In genomic region chr14:37197421-37198272, GRCh38 we compare ENCODE assay signal across 8 cellular contexts. TPM values are rescaled to one million over a fixed set of nuclear protein-coding genes. Genes with fewer than 3 reads are reported as not detected.
DNase-seq lines count a peak whose midpoint lies in the region; ATAC-seq, FAIRE-seq and TF ChIP-seq lines count a peak whose summit lies in the region.

A gene with protein sequence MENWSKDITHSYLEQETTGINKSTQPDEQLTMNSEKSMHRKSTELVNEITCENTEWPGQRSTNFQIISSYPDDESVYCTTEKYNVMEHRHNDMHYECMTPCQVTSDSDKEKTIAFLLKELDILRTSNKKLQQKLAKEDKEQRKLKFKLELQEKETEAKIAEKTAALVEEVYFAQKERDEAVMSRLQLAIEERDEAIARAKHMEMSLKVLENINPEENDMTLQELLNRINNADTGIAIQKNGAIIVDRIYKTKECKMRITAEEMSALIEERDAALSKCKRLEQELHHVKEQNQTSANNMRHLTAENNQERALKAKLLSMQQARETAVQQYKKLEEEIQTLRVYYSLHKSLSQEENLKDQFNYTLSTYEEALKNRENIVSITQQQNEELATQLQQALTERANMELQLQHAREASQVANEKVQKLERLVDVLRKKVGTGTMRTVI (plus strand): TSS chr14:37197937. CDS start chr14:37247889, 49,952 bp downstream.

- CTCF ChIA-PET in PC-3 (lab: Charles Lee), result interaction anchor here (0.7 to 2.2 kb wide), 6 partner anchors 33 to 1703 kb away, joined by 3 to 9 read pairs (median 6); no protein-coding TSS in a partner anchor

- WGBS in psoas muscle, 3 donors, result 0 to 1% (median 1%) methylated on average over 67 to 70 of the region's 70 CpGs

- peak; percentile 72 for ATAC-seq in PC-3
- peak; percentile 98 to 100 (median 100) for ATAC-seq in psoas muscle
- ATAC-seq in GM19455 (IDR thresholded peaks at IDR 0.05; ENCODE audit: unreplicated experiment), result no peak

- H3K4me1 ChIP-seq in PC-3 (ENCODE audit: insufficient read depth, low read length) (peaks cover 68% of the 10 kb centered on the region), psoas muscle (peaks cover 6% of the 10 kb centered on the region)

- H3K4me3 ChIP-seq in PC-3 (ENCODE audit: low read length), result peak within 1 kb of the TSS; percentile 83
- H3K4me3 ChIP-seq in psoas muscle, result peak within 1 kb of the TSS; percentile 81

- no peaks in the 10 kb centered on the region for H3K9me2 ChIP-seq in PC-3 (replicated peaks; ENCODE audit: low read length)

- no peaks in the 10 kb centered on the region for H3K27me3 ChIP-seq in PC-3 (ENCODE audit: low read length)
- H3K27me3 ChIP-seq in psoas muscle (ENCODE audit: insufficient read depth in 3 of 3, low read length in 2 of 3), result no peaks in the 10 kb centered on the region

- H4K20me1 ChIP-seq in PC-3 (ENCODE audit: low read length), result no peaks in the 10 kb centered on the region

- H3K4me2 ChIP-seq in PC-3 (ENCODE audit: low read length), result peak within 1 kb of the TSS; percentile 97

- no peak for TF ChIP-seq POLR2A in H54 (IDR thresholded peaks at IDR 0.05; ENCODE audit: low read depth, low read length)

- H3K27ac ChIP-seq in PC-3 (ENCODE audit: low read length) (peak within 1 kb of the TSS; percentile 81), psoas muscle (peak within 1 kb of the TSS; percentile 79)

- H3K79me2 ChIP-seq in PC-3 (ENCODE audit: low read length), result peaks cover 51% of the 10 kb centered on the region

- H3K36me3 ChIP-seq in PC-3 (ENCODE audit: low read depth, low read length) (no peaks in the 10 kb centered on the region), psoas muscle (ENCODE audit: insufficient read depth in 1 of 2, low read depth in 1 of 2) (no peaks in the 10 kb centered on the region)

- no peaks in the 10 kb centered on the region for H3F3A ChIP-seq in PC-3 (ENCODE audit: low read length, unreplicated experiment)

- peak within 1 kb of the TSS; percentile 84 for H2AFZ ChIP-seq in PC-3 (ENCODE audit: low read length)

- intact Hi-C loops in PC-3 (cut with micrococcal nuclease), result loop anchor here (1.0 to 5.0 kb wide), 5 partner anchors 25 to 895 kb away; partner anchors contain the start of gene SLC25A21
- intact Hi-C loops in psoas muscle (cut with DNase I), result loop anchor here in 1 of 2 donors (2.0 kb wide), 1 partner anchor 23 kb away; no protein-coding TSS in a partner anchor

- POLR2A ChIA-PET in PC-3 (lab: Charles Lee; ENCODE audit: unreplicated experiment), result interaction anchor here (0.6 to 1.1 kb wide), 10 partner anchors 11 to 536 kb away, joined by 3 to 10 read pairs (median 4); partner anchors contain the start of genes FOXA1, PAX9 and TTC6

- H3K9ac ChIP-seq in PC-3 (ENCODE audit: low read length), result peak within 1 kb of the TSS; percentile 75

- no peak for FAIRE-seq in H54 (lab: Jason Lieb, UNC)

- DNase-seq in AG20443 (ENCODE audit: low spot score) (peak; percentile 99), HPDE6-E6E7 (ENCODE audit: extremely low spot score) (peak; percentile 82), PC-3 (peak; percentile 93), brain pericyte (ENCODE audit: low read depth, low spot score) (peak; percentile 55), iPS DF 19.7 (ENCODE audit: low read depth, low spot score) (peak; percentile 20), psoas muscle (peak; percentile 90 to 93), H54 (ENCODE audit: insufficient read length, low spot score) (no peak)

- no peaks in the 10 kb centered on the region for H3K9me3 ChIP-seq in PC-3 (ENCODE audit: low read length)
- no peaks in the 10 kb centered on the region for H3K9me3 ChIP-seq in psoas muscle

- peak; percentile 67 for TF ChIP-seq CTCF in PC-3 (conservative IDR thresholded peaks at IDR 0.05; ENCODE audit: low read depth, low read length)
- peak; percentile 33 for TF ChIP-seq CTCF in psoas muscle (IDR thresholded peaks at IDR 0.05)

- BruUV-seq in PC-3 (replicated peaks; lab: Mats Ljungman, UMichigan), result TSS peak; percentile 91

RNA-seq across cellular contexts. Expression of the gene that starts here (rescaled TPM):
- total RNA-seq in PC-3 (2014; rRNA removed) (14.2 and 22.5 TPM in 2 replicates), psoas muscle (1 to 10 TPM; 5.1 to 5.6 (median 5.3) TPM)
- polyA plus RNA-seq in psoas muscle, result 1 to 10 TPM in 1 of 3 donors, under 1 TPM in 2; 0.77 to 2.6 (median 0.96) TPM
